1 cellular context compared by ENCODE assay signal in the genomic region with DNA sequence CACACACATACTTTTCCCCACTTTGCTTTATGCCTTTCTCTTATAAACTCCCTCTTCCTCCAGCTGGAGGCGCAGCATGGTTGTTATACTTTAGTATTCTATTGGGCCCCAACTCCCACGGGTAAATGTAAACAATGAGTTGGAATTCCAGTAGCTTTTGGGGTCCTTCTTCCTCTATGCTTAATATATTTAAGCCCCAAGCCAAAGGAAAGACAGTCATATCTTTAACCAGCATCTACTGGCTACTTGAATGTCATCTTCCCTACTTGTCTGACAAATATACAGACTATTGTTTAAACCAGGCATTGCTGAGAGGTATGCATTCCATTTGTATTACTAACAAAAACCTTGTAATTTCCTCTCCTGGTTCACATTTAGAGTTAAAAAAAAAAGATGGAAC.
TF ChIP-seq lines count a peak whose summit lies in the region.

No MANE protein-coding gene starts in this region.

TF ChIP-seq in HepG2, 621 proteins besides CTCF, POLR2A, EP300 and RAD21 (continued from another document):
- TF ChIP-seq, protein P1, sequence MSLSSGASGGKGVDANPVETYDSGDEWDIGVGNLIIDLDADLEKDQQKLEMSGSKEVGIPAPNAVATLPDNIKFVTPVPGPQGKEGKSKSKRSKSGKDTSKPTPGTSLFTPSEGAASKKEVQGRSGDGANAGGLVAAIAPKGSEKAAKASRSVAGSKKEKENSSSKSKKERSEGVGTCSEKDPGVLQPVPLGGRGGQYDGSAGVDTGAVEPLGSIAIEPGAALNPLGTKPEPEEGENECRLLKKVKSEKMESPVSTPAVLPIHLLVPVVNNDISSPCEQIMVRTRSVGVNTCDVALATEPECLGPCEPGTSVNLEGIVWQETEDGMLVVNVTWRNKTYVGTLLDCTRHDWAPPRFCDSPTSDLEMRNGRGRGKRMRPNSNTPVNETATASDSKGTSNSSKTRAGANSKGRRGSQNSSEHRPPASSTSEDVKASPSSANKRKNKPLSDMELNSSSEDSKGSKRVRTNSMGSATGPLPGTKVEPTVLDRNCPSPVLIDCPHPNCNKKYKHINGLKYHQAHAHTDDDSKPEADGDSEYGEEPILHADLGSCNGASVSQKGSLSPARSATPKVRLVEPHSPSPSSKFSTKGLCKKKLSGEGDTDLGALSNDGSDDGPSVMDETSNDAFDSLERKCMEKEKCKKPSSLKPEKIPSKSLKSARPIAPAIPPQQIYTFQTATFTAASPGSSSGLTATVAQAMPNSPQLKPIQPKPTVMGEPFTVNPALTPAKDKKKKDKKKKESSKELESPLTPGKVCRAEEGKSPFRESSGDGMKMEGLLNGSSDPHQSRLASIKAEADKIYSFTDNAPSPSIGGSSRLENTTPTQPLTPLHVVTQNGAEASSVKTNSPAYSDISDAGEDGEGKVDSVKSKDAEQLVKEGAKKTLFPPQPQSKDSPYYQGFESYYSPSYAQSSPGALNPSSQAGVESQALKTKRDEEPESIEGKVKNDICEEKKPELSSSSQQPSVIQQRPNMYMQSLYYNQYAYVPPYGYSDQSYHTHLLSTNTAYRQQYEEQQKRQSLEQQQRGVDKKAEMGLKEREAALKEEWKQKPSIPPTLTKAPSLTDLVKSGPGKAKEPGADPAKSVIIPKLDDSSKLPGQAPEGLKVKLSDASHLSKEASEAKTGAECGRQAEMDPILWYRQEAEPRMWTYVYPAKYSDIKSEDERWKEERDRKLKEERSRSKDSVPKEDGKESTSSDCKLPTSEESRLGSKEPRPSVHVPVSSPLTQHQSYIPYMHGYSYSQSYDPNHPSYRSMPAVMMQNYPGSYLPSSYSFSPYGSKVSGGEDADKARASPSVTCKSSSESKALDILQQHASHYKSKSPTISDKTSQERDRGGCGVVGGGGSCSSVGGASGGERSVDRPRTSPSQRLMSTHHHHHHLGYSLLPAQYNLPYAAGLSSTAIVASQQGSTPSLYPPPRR (CRISPR knock-in tag; IDR thresholded peaks at IDR 0.05; ENCODE audit: borderline replicate concordance), result no peak
- no peak for TF ChIP-seq PBX3 (CRISPR knock-in tag; IDR thresholded peaks at IDR 0.05; ENCODE audit: borderline replicate concordance)
- TF ChIP-seq, protein P2, sequence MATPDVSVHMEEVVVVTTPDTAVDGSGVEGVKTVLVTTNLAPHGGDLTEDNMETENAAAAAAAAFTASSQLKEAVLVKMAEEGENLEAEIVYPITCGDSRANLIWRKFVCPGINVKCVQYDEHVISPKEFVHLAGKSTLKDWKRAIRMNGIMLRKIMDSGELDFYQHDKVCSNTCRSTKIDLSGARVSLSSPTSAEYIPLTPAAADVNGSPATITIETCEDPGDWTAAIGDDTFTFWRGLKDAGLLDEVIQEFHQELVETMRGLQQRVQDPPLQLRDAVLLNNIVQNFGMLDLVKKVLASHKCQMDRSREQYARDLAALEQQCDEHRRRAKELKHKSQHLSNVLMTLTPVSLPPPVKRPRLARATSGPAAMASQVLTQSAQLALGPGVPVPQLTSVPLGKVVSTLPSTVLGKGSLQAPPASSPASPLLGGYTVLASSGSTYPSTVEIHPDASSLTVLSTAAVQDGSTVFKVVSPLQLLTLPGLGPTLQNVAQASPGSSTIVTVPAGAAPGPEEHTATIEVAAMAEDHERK (CRISPR knock-in tag; IDR thresholded peaks at IDR 0.05; ENCODE audit: low read depth), result no peak
- TF ChIP-seq STAG1 (CRISPR knock-in tag; IDR thresholded peaks at IDR 0.05), result peak; percentile 56
